Comparison of ENCODE assay signal across 7 cellular contexts in the genomic region with DNA sequence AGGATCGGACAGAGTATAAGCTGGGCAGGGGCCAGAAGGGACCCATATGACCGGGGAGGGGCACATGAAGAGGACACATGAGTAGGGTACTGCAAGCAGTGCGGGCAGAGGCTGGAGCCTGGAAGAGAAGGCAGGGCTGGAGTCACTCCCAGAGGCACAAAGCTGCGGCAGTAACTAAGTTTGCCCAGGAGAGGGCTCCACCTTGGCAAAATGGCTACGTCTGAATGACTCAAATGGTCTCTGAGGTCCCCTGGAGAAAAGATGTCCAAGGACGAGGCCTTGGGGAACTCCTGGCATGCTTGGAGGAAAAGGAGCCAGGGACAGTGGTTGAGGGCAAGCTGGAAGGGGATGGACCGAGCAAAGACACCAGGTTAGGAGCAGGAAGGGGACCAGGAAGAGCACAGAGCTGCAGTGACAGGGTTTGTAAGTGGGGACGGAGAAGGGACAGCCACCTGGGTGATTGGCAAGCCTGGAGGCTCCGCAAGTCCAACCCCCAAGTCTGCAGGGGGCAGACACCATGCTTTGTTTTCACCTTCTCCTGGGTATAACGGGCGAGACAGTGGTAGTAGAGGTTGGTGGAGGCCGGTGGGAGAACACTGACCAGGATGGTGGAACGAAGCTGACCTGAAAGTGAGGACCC.
A peak's percentile ranks its signal among the peaks of the same experiment; 100 is the strongest.
DNase-seq lines count a peak whose midpoint lies in the region; ATAC-seq and TF ChIP-seq lines count a peak whose summit lies in the region.

No MANE protein-coding gene starts in this region.

- ATAC-seq in GM18517 (IDR thresholded peaks at IDR 0.05; ENCODE audit: unreplicated experiment): no peak

- peaks cover 10% of the 10 kb centered on the region for H3K4me1 ChIP-seq in iPS-15b (ENCODE audit: control insufficient read depth, insufficient read depth, low read length)

- H3K4me3 ChIP-seq in iPS-15b (ENCODE audit: low read depth, low read length): peak overlapping the region; percentile 42

- H3K27me3 ChIP-seq in iPS-15b (ENCODE audit: control insufficient read depth, insufficient read depth, low read length): peaks cover 17% of the 10 kb centered on the region

- DNase-seq in NCI-H1105 (lab: John Stamatoyannopoulos, UW): peak; percentile 35
- DNase-seq in T-helper 22 cell (ENCODE audit: low read depth): peak; percentile 18
- DNase-seq in astrocyte of the hippocampus (ENCODE audit: low read depth, low spot score): peak; percentile 80
- peak; percentile 48 to 60 (median 49) for DNase-seq in stimulated activated CD4-positive, alpha-beta T cell treated with anti-CD3 and anti-CD28 coated beads, Interleukin-12 subunit alpha, Interleukin-12 subunit beta, amount 100 ng/mL, for 48 hours (ENCODE audit: low read depth in 2 of 3, low spot score in 1 of 3)

- no peaks in the 10 kb centered on the region for H3K36me3 ChIP-seq in iPS-15b (ENCODE audit: control insufficient read depth, insufficient read depth, low read length)

- no peaks in the 10 kb centered on the region for H3K9me3 ChIP-seq in iPS-15b (ENCODE audit: control insufficient read depth, insufficient read depth, low read length)

- H3K9ac ChIP-seq in iPS-15b (ENCODE audit: low read depth, low read length): peak overlapping the region; percentile 50

- TF ChIP-seq CTCF in GM12872 (IDR thresholded peaks at IDR 0.05; ENCODE audit: insufficient read depth, low read depth, low read length): peak; percentile 90

Comparison
In these comparisons a context has a peak if more than half of its experiments do, and no peak if none do; other contexts are left out.
1. DNase-seq: peak in every context shown above with its lines; median percentile 80 in astrocyte of the hippocampus; 49 in stimulated activated CD4-positive, alpha-beta T cell treated with anti-CD3 and anti-CD28 coated beads, Interleukin-12 subunit alpha, Interleukin-12 subunit beta, amount 100 ng/mL, for 48 hours; 35 in NCI-H1105; 18 in T-helper 22 cell.